ENCODE assay signal across 2 cellular contexts in the genomic region with DNA sequence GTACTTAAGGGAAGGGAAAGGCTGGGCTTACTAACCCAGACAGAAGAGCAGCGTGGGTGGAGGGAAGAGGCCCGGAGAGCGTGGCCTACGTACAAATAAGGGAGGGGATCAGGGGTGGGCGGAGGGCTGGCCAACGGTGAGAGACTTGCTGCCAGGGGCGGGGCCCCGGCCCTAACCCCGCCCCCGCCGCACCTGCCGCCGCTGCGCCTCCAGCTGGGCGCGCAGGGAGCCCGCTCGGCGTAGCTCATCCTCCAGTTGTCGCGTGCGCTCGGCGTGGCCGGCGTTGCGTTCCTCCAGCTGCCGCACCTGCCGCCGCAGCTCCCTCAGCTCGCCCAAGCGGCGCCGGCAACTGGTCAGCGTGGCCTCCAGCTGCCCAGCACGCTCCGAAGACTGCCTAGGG.
TF ChIP-seq lines count a peak whose summit lies in the region.

No MANE protein-coding gene starts in this region.

TF ChIP-seq in HEK293, 187 proteins besides CTCF, POLR2A, EP300 and RAD21:
- TF ChIP-seq HOXD13 (CRISPR knock-in tag; IDR thresholded peaks at IDR 0.05; ENCODE audit: borderline replicate concordance) (no peak), EGR2 (tag by site-specific recombination; IDR thresholded peaks at IDR 0.05; ENCODE audit: low read depth) (peak; percentile 27; the same call in 1 of the 2 replicates), ZFHX2 (tag by site-specific recombination; conservative IDR thresholded peaks at IDR 0.05) (peak; percentile 35; the same call in 1 of the 2 replicates)

TF ChIP-seq in H1, 55 proteins besides CTCF, POLR2A, EP300 and RAD21:
- TF ChIP-seq FOSL1 (IDR thresholded peaks at IDR 0.05; ENCODE audit: insufficient read depth, low read depth, low read length) (no peak), TAF1 (IDR thresholded peaks at IDR 0.05; ENCODE audit: low read depth, low read length) (peak; percentile 80), KDM4A (IDR thresholded peaks at IDR 0.05; ENCODE audit: low read depth, low read length, severe bottlenecking) (no peak), KDM5A (IDR thresholded peaks at IDR 0.05; ENCODE audit: low read length) (no peak), PHF8 (conservative IDR thresholded peaks at IDR 0.05; ENCODE audit: low read depth, low read length) (no peak), CHD1 (IDR thresholded peaks at IDR 0.05; ENCODE audit: low read depth, low read length) (no peak), USF2 (IDR thresholded peaks at IDR 0.05; ENCODE audit: low read length) (no peak), CHD2 (IDR thresholded peaks at IDR 0.05; ENCODE audit: low read length) (0 out of 2 replicates have a peak, but pooled peaks have one; percentile 41), SIX5 (IDR thresholded peaks at IDR 0.05; ENCODE audit: low read depth, low read length) (no peak), BRCA1 (IDR thresholded peaks at IDR 0.05; ENCODE audit: low read depth, low read length) (no peak), TAF7 (optimal IDR thresholded peaks at IDR 0.05; ENCODE audit: borderline replicate concordance, low read depth, low read length) (peak; percentile 56), SUZ12 (IDR thresholded peaks at IDR 0.05; ENCODE audit: low read length) (no peak), KDM1A (IDR thresholded peaks at IDR 0.05; ENCODE audit: borderline replicate concordance, low read length) (no peak), TCF12 (IDR thresholded peaks at IDR 0.05; ENCODE audit: low read depth, low read length) (peak; percentile 87), CTBP2 (IDR thresholded peaks at IDR 0.05; ENCODE audit: borderline replicate concordance, insufficient read depth, insufficient read length, low read length) (no peak), RNF2 (IDR thresholded peaks at IDR 0.05; ENCODE audit: borderline replicate concordance, low read depth, low read length, missing control alignments, poor library complexity, severe bottlenecking) (no peak), ATF3 (IDR thresholded peaks at IDR 0.05; ENCODE audit: insufficient read depth, low read depth, low read length) (no peak), SIN3A (conservative IDR thresholded peaks at IDR 0.05 in 1 of 2, IDR thresholded peaks at IDR 0.05 in 1 of 2; ENCODE audit: low read depth in 1 of 2, low read length in 2 of 2) (peak; percentile 49 to 82; a peak in 2 of 4 replicates), GTF2F1 (IDR thresholded peaks at IDR 0.05; ENCODE audit: borderline replicate concordance, low read depth, low read length) (no peak), ZNF274 (IDR thresholded peaks at IDR 0.05; ENCODE audit: borderline replicate concordance, extremely low read depth, low read length) (no peak), SP2 (IDR thresholded peaks at IDR 0.05; ENCODE audit: low read length) (no peak), CHD7 (IDR thresholded peaks at IDR 0.05; ENCODE audit: insufficient replicate concordance, low read length) (no peak), SIRT6 (IDR thresholded peaks at IDR 0.05; ENCODE audit: low read length) (no peak), JUND (IDR thresholded peaks at IDR 0.05; ENCODE audit: low read length) (no peak), EGR1 (IDR thresholded peaks at IDR 0.05; ENCODE audit: borderline replicate concordance, low read depth, low read length) (peak; percentile 80), JUN (IDR thresholded peaks at IDR 0.05; ENCODE audit: low read depth, low read length) (no peak), CEBPB (IDR thresholded peaks at IDR 0.05; ENCODE audit: low read depth, low read length) (no peak), CBX5 (IDR thresholded peaks at IDR 0.05; ENCODE audit: low read depth, low read length) (no peak), EZH2 (IDR thresholded peaks at IDR 0.05; ENCODE audit: low read depth, low read length, severe bottlenecking) (no peak), SP4 (IDR thresholded peaks at IDR 0.05; ENCODE audit: low read length) (peak; percentile 82; the same call in 1 of the 2 replicates), GABPA (IDR thresholded peaks at IDR 0.05; ENCODE audit: borderline replicate concordance, insufficient read depth, low read length) (0 out of 2 replicates have a peak, but pooled peaks have one; percentile 50), MAFK (IDR thresholded peaks at IDR 0.05; ENCODE audit: low read depth, low read length) (no peak), HDAC2 (IDR thresholded peaks at IDR 0.05; ENCODE audit: borderline replicate concordance in 1 of 2, low read depth in 2 of 2, low read length in 2 of 2) (no peak), RBBP5 (IDR thresholded peaks at IDR 0.05; ENCODE audit: borderline replicate concordance, low read depth, low read length) (no peak), ASH2L (IDR thresholded peaks at IDR 0.05; ENCODE audit: low read length) (no peak), HDAC6 (IDR thresholded peaks at IDR 0.05; ENCODE audit: low read depth, low read length) (no peak), SRF (IDR thresholded peaks at IDR 0.05; ENCODE audit: low read depth, low read length) (no peak), CREB1 (IDR thresholded peaks at IDR 0.05) (peak; percentile 82), SP1 (IDR thresholded peaks at IDR 0.05; ENCODE audit: low read depth, low read length) (peak; percentile 57; the same call in 1 of the 2 replicates), SAP30 (IDR thresholded peaks at IDR 0.05; ENCODE audit: insufficient read depth, insufficient replicate concordance, low read length) (no peak), BCL11A (IDR thresholded peaks at IDR 0.05; ENCODE audit: low read depth in 2 of 2, low read length in 2 of 2) (no peak), NANOG (IDR thresholded peaks at IDR 0.05; ENCODE audit: insufficient read depth, low read depth, low read length, poor library complexity, severe bottlenecking) (no peak), POU5F1 (IDR thresholded peaks at IDR 0.05; ENCODE audit: low read depth, low read length) (no peak), POLR2AphosphoS5 (IDR thresholded peaks at IDR 0.05; ENCODE audit: low read depth, low read length) (peak; percentile 77; the same call in 1 of the 2 replicates), RXRA (IDR thresholded peaks at IDR 0.05; ENCODE audit: insufficient read depth, low read depth, low read length) (no peak), TEAD4 (IDR thresholded peaks at IDR 0.05; ENCODE audit: low read depth, low read length) (0 out of 2 replicates have a peak, but pooled peaks have one; percentile 9), MAX (IDR thresholded peaks at IDR 0.05) (peak; percentile 92), TBP (IDR thresholded peaks at IDR 0.05; ENCODE audit: low read depth, low read length) (peak; percentile 62; the same call in 1 of the 2 replicates), CBX8 (IDR thresholded peaks at IDR 0.05; ENCODE audit: borderline replicate concordance, low read depth, low read length) (no peak), RFX5 (IDR thresholded peaks at IDR 0.05; ENCODE audit: borderline replicate concordance, low read depth, low read length) (no peak), YY1 (IDR thresholded peaks at IDR 0.05; ENCODE audit: low read depth, low read length) (no peak), BACH1 (IDR thresholded peaks at IDR 0.05; ENCODE audit: low read length) (no peak), NRF1 (IDR thresholded peaks at IDR 0.05; ENCODE audit: low read depth, low read length) (no peak)
- TF ChIP-seq, protein P1, sequence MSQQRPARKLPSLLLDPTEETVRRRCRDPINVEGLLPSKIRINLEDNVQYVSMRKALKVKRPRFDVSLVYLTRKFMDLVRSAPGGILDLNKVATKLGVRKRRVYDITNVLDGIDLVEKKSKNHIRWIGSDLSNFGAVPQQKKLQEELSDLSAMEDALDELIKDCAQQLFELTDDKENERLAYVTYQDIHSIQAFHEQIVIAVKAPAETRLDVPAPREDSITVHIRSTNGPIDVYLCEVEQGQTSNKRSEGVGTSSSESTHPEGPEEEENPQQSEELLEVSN (IDR thresholded peaks at IDR 0.05), result peak; percentile 66; the same call in 1 of the 2 replicates
- TF ChIP-seq, protein P2, sequence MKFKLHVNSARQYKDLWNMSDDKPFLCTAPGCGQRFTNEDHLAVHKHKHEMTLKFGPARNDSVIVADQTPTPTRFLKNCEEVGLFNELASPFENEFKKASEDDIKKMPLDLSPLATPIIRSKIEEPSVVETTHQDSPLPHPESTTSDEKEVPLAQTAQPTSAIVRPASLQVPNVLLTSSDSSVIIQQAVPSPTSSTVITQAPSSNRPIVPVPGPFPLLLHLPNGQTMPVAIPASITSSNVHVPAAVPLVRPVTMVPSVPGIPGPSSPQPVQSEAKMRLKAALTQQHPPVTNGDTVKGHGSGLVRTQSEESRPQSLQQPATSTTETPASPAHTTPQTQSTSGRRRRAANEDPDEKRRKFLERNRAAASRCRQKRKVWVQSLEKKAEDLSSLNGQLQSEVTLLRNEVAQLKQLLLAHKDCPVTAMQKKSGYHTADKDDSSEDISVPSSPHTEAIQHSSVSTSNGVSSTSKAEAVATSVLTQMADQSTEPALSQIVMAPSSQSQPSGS (IDR thresholded peaks at IDR 0.05; ENCODE audit: low read length), result no peak
